In genomic region chr16:46822270-46822669, GRCh38 we compare ENCODE assay signal across 9 cellular contexts. TPM values are rescaled to one million over a fixed set of nuclear protein-coding genes. Genes with fewer than 3 reads are reported as not detected.
DNase-seq lines count a peak whose midpoint lies in the region; ATAC-seq and TF ChIP-seq lines count a peak whose summit lies in the region.
"Had no signal": no experiment of that assay in that cellular context is flagged by ENCODE, and none has a peak within 500 bp of the region (broad histone marks: within the 10 kb centered on the region; RNA-seq: fewer than 3 reads in every experiment).

No MANE protein-coding gene starts in this region.

- no peak overlapping the region for H3K27ac Mint-ChIP-seq in activated T-helper 1 cell treated with anti-CD3 and anti-CD28 coated beads, Interleukin-12 subunit alpha, Interleukin-12 subunit beta, Interleukin-2, Interleukin-4 antibody, amounts not matched to agents 30 ng/mL and 10 ng/mL and 1 ng/mL, durations not matched to agents 14 hours and 24 hours and 36 hours
- H3K27ac Mint-ChIP-seq in immature natural killer cell: no peak overlapping the region

- H3K27me3 ChIP-seq in sigmoid colon: no peaks in the 10 kb centered on the region

- H3K36me3 Mint-ChIP-seq in activated T-helper 1 cell treated with anti-CD3 and anti-CD28 coated beads, Interleukin-12 subunit alpha, Interleukin-12 subunit beta, Interleukin-2, Interleukin-4 antibody, amounts not matched to agents 30 ng/mL and 10 ng/mL and 1 ng/mL, durations not matched to agents 14 hours and 24 hours and 36 hours (ENCODE audit: low read depth): peaks cover 10% of the 10 kb centered on the region
- H3K36me3 Mint-ChIP-seq in immature natural killer cell: peaks cover 0 to 5% (median 4%) of the 10 kb centered on the region in 3 donors

- H3K4me3 ChIP-seq in fibroblast of the aortic adventitia (ENCODE audit: low read depth, low read length) (no peak overlapping the region), sigmoid colon (no peak overlapping the region)

- no peak for TF ChIP-seq POLR2A in sigmoid colon (IDR thresholded peaks at IDR 0.05)

- TF ChIP-seq CTCF in GM13977 (IDR thresholded peaks at IDR 0.05; ENCODE audit: extremely low read depth, insufficient read depth, missing control alignments) (no peak), GM20000 (IDR thresholded peaks at IDR 0.05; ENCODE audit: extremely low read depth, missing control alignments) (no peak), fibroblast of the aortic adventitia (IDR thresholded peaks at IDR 0.05; ENCODE audit: insufficient read depth, low read length) (no peak), sigmoid colon (IDR thresholded peaks at IDR 0.05) (no peak)

- ATAC-seq in HG03442 (IDR thresholded peaks at IDR 0.05; ENCODE audit: unreplicated experiment): peak; percentile 91

- H3K4me3 Mint-ChIP-seq in activated T-helper 1 cell treated with anti-CD3 and anti-CD28 coated beads, Interleukin-12 subunit alpha, Interleukin-12 subunit beta, Interleukin-2, Interleukin-4 antibody, amounts not matched to agents 30 ng/mL and 10 ng/mL and 1 ng/mL, durations not matched to agents 14 hours and 24 hours and 36 hours: no peak overlapping the region
- H3K4me3 Mint-ChIP-seq in immature natural killer cell: no peak overlapping the region

- no peaks in the 10 kb centered on the region for H3K36me3 ChIP-seq in sigmoid colon

- DNase-seq in GM13977 (ENCODE audit: low spot score) (peak; percentile 61), GM20000 (ENCODE audit: low spot score) (peak; percentile 60), fibroblast of the aortic adventitia (ENCODE audit: low read depth) (peak; percentile 74), NCI-H2107 (lab: John Stamatoyannopoulos, UW) (no peak), sigmoid colon (no peak), immature natural killer cell (no peak)
- no peak for DNase-seq in activated T-helper 1 cell treated with anti-CD3 and anti-CD28 coated beads, Interleukin-12 subunit alpha, Interleukin-12 subunit beta, Interleukin-2, Interleukin-4 antibody, amounts not matched to agents 30 ng/mL and 10 ng/mL and 1 ng/mL, durations not matched to agents 14 hours and 24 hours and 36 hours (ENCODE audit: low spot score)

- no peaks in the 10 kb centered on the region for H3K27me3 Mint-ChIP-seq in activated T-helper 1 cell treated with anti-CD3 and anti-CD28 coated beads, Interleukin-12 subunit alpha, Interleukin-12 subunit beta, Interleukin-2, Interleukin-4 antibody, amounts not matched to agents 30 ng/mL and 10 ng/mL and 1 ng/mL, durations not matched to agents 14 hours and 24 hours and 36 hours (ENCODE audit: insufficient read depth)
- peaks cover 0 to 3% (median 0%) of the 10 kb centered on the region in 3 donors for H3K27me3 Mint-ChIP-seq in immature natural killer cell (ENCODE audit: low read depth in 3 of 3)

- no peak for TF ChIP-seq EP300 in sigmoid colon (IDR thresholded peaks at IDR 0.05)

- H3K9me3 ChIP-seq in sigmoid colon: no peaks in the 10 kb centered on the region

- no peaks in the 10 kb centered on the region for H3K9me3 Mint-ChIP-seq in activated T-helper 1 cell treated with anti-CD3 and anti-CD28 coated beads, Interleukin-12 subunit alpha, Interleukin-12 subunit beta, Interleukin-2, Interleukin-4 antibody, amounts not matched to agents 30 ng/mL and 10 ng/mL and 1 ng/mL, durations not matched to agents 14 hours and 24 hours and 36 hours
- no peaks in the 10 kb centered on the region for H3K9me3 Mint-ChIP-seq in immature natural killer cell

- H3K4me1 Mint-ChIP-seq in activated T-helper 1 cell treated with anti-CD3 and anti-CD28 coated beads, Interleukin-12 subunit alpha, Interleukin-12 subunit beta, Interleukin-2, Interleukin-4 antibody, amounts not matched to agents 30 ng/mL and 10 ng/mL and 1 ng/mL, durations not matched to agents 14 hours and 24 hours and 36 hours (ENCODE audit: low read depth): peaks cover 34% of the 10 kb centered on the region
- H3K4me1 Mint-ChIP-seq in immature natural killer cell: peaks cover 3 to 5% of the 10 kb centered on the region in 2 donors

- H3K27ac ChIP-seq in sigmoid colon: no peak overlapping the region
- H3K27ac ChIP-seq: VCaP had no signal

- intact Hi-C loops in sigmoid colon (cut with DNase I): no loop called here
- intact Hi-C loops in activated T-helper 1 cell treated with anti-CD3 and anti-CD28 coated beads, Interleukin-12 subunit alpha, Interleukin-12 subunit beta, Interleukin-2, Interleukin-4 antibody, amounts not matched to agents 30 ng/mL and 10 ng/mL and 1 ng/mL, durations not matched to agents 14 hours and 24 hours and 36 hours (cut with micrococcal nuclease): loop anchor here (1.0 to 10.0 kb wide), 6 partner anchors 9 to 1743 kb away; partner anchors contain the start of genes C16orf87, ORC6 and VPS35

- 74 to 83% methylated on average over 3 of the region's 3 CpGs for WGBS in sigmoid colon, 2 donors

- peaks cover 0 to 8% (median 3%) of the 10 kb centered on the region in 4 donors for H3K4me1 ChIP-seq in sigmoid colon

- in situ Hi-C loops in GM13977 (cut with MboI; ENCODE audit: low pct_unique_long_range_greater_than_20kb, low sequenced_read_pairs, unreplicated experiment): no loop called here

RNA-seq across cellular contexts. Expression of gene C16orf87, which starts 8.7 kb away (rescaled TPM):
- 9.6 and 10.1 TPM in 2 replicates for total RNA-seq in fibroblast of the aortic adventitia (ENCODE audit: low replicate concordance)
- 10 to 100 TPM in 2 of 4 donors, 1 to 10 TPM in 2; 5.0 to 10.5 (median 8.7) TPM for total RNA-seq in sigmoid colon
- 1 to 10 TPM; 5.1 to 6.0 (median 5.9) TPM for polyA plus RNA-seq in sigmoid colon
- 40.8 and 44.5 TPM in 2 replicates for total RNA-seq in activated T-helper 1 cell treated with anti-CD3 and anti-CD28 coated beads, Interleukin-12 subunit alpha, Interleukin-12 subunit beta, Interleukin-2, Interleukin-4 antibody, amounts not matched to agents 30 ng/mL and 10 ng/mL and 1 ng/mL, durations not matched to agents 14 hours and 24 hours and 36 hours
- 10 to 100 TPM in 2 of 3 donors, 1 to 10 TPM in 1; 8.0 to 14.0 (median 11.6) TPM for polyA plus RNA-seq in immature natural killer cell

Comparison
In these comparisons a context has a peak if more than half of its experiments do, and no peak if none do; other contexts are left out.
1. DNase-seq: peak in GM13977 (single experiment), GM20000 (single experiment) and fibroblast of the aortic adventitia (single experiment); none in NCI-H2107 (single experiment), sigmoid colon (single experiment), activated T-helper 1 cell treated with anti-CD3 and anti-CD28 coated beads, Interleukin-12 subunit alpha, Interleukin-12 subunit beta, Interleukin-2, Interleukin-4 antibody, amounts not matched to agents 30 ng/mL and 10 ng/mL and 1 ng/mL, durations not matched to agents 14 hours and 24 hours and 36 hours (single experiment) and immature natural killer cell (0 of 3).